26 cellular contexts compared by ENCODE assay signal in genomic region chr13:74329978-74330377, GRCh38.
"Had no signal": no experiment of that assay in that cellular context is flagged by ENCODE, and none has a peak within 500 bp of the region (broad histone marks: within the 10 kb centered on the region; RNA-seq: fewer than 3 reads in every experiment).

No MANE protein-coding gene starts in this region.

- H3K27ac ChIP-seq: cardiac muscle cell, hepatocyte, left lung, stomach, suprapubic skin, tibial nerve had no signal

- H3K4me3 ChIP-seq: cardiac muscle cell, hepatocyte, left lung, lung, smooth muscle cell, stomach, suprapubic skin, tibial nerve had no signal

- H2AFZ ChIP-seq: hepatocyte had no signal

- H3K27me3 ChIP-seq: cardiac muscle cell, hepatocyte, left lung, stomach, suprapubic skin, tibial nerve had no signal

- H3K9me3 ChIP-seq: left lung, stomach, suprapubic skin, tibial nerve had no signal

- DNase-seq: activated B cell treated with CpG ODN at 0.5 μM for 24 hours; activated CD4-positive, alpha-beta T cell treated with anti-CD3 and anti-CD28 coated beads for 36 hours; activated CD4-positive, alpha-beta T cell treated with anti-CD3 and anti-CD28 coated beads, Interleukin-2, amount 50 U/mL, for 48 hours; activated CD8-positive, alpha-beta memory T cell treated with anti-CD3 and anti-CD28 coated beads, Interleukin-2, amount 50 U/mL, for 48 hours; activated naive CD4-positive, alpha-beta T cell treated with anti-CD3 and anti-CD28 coated beads for 36 hours; activated naive CD8-positive, alpha-beta T cell treated with anti-CD3 and anti-CD28 coated beads, Interleukin-2, amount 10 ng/mL, durations not matched to agents 7 days and 5 days; activated T-cell treated with anti-CD3 and anti-CD28 coated beads, Interleukin-2, amount 50 U/mL, for 4 hours; amygdala; effector CD8-positive, alpha-beta T cell; glutamatergic neuron; immature natural killer cell; left lung; naive thymus-derived CD4-positive, alpha-beta T cell; occipital lobe; posterior cingulate gyrus; stimulated activated CD4-positive, alpha-beta T cell treated with anti-CD3 and anti-CD28 coated beads, Interleukin-15, amount 100 ng/mL, for 24 hours; stomach; T-helper 9 cell had no signal

- ATAC-seq: activated CD4-positive, alpha-beta T cell treated with anti-CD3 and anti-CD28 coated beads for 36 hours; activated T-cell treated with anti-CD3 and anti-CD28 coated beads, Interleukin-2, amount 50 U/mL, for 4 hours; left lung; naive thymus-derived CD4-positive, alpha-beta T cell; sciatic nerve; stimulated activated memory B cell treated with anti-CD40 and anti-IgM and Interleukin-4, amounts not matched to agents 10 μg/mL and 1 μg/mL and 100 μg/mL, for 72 hours had no signal

- H3K36me3 ChIP-seq: cardiac muscle cell, left lung, stomach, suprapubic skin, tibial nerve had no signal

- H3K4me2 ChIP-seq: hepatocyte, smooth muscle cell had no signal

- H3K79me2 ChIP-seq: hepatocyte had no signal

- H3K4me1 ChIP-seq: left lung, suprapubic skin had no signal
